In genomic region chr6:115441671-115442070, GRCh38 we compare ENCODE assay signal across 13 cellular contexts.
DNase-seq lines count a peak whose midpoint lies in the region; ATAC-seq and TF ChIP-seq lines count a peak whose summit lies in the region.
"Had no signal": no experiment of that assay in that cellular context is flagged by ENCODE, and none has a peak within 500 bp of the region (broad histone marks: within the 10 kb centered on the region; RNA-seq: fewer than 3 reads in every experiment).

No MANE protein-coding gene starts in this region.

- DNase-seq in EH (ENCODE audit: low read depth) (peak; percentile 4), M059J (ENCODE audit: low read depth) (peak; percentile 0), fibroblast of pulmonary artery (ENCODE audit: low read depth) (peak; percentile 3), chondrocyte (ENCODE audit: low spot score) (no peak), endothelial cell (ENCODE audit: low spot score) (no peak), Peyer's patch (no peak)
- no peak for DNase-seq in activated naive CD8-positive, alpha-beta T cell treated with anti-CD3 and anti-CD28 coated beads, Interleukin-2, amount 50 U/mL, for 24 hours
- DNase-seq: DMS 273 treated with DMSO at 0.1 percent for 48 hours, H9, NCI-H1436 treated with DMSO at 0.1 percent for 48 hours, NCI-H2029 treated with DMSO at 0.1 percent for 48 hours, NCI-H748 treated with DMSO at 0.1 percent for 48 hours had no signal

- no peaks in the 10 kb centered on the region for H3K4me1 ChIP-seq in Peyer's patch

- no peaks in the 10 kb centered on the region for H3K9me3 ChIP-seq in Peyer's patch

- H3K27me3 Mint-ChIP-seq in chondrocyte (ENCODE audit: low read depth) (peaks cover under 1% of the 10 kb centered on the region), endothelial cell (ENCODE audit: unreplicated experiment) (no peaks in the 10 kb centered on the region)
- H3K27me3 Mint-ChIP-seq in activated naive CD8-positive, alpha-beta T cell treated with anti-CD3 and anti-CD28 coated beads, Interleukin-2, amount 50 U/mL, for 24 hours: no peaks in the 10 kb centered on the region

- H3K9me3 Mint-ChIP-seq in chondrocyte (ENCODE audit: low read depth) (no peaks in the 10 kb centered on the region), endothelial cell (ENCODE audit: unreplicated experiment) (no peaks in the 10 kb centered on the region)
- peaks cover 5% of the 10 kb centered on the region for H3K9me3 Mint-ChIP-seq in activated naive CD8-positive, alpha-beta T cell treated with anti-CD3 and anti-CD28 coated beads, Interleukin-2, amount 50 U/mL, for 24 hours

- H3K4me1 Mint-ChIP-seq in chondrocyte (ENCODE audit: low read depth) (no peaks in the 10 kb centered on the region), endothelial cell (ENCODE audit: unreplicated experiment) (no peaks in the 10 kb centered on the region)
- no peaks in the 10 kb centered on the region for H3K4me1 Mint-ChIP-seq in activated naive CD8-positive, alpha-beta T cell treated with anti-CD3 and anti-CD28 coated beads, Interleukin-2, amount 50 U/mL, for 24 hours

- H3K27ac Mint-ChIP-seq in chondrocyte (ENCODE audit: unreplicated experiment) (no peak overlapping the region), endothelial cell (ENCODE audit: unreplicated experiment) (no peak overlapping the region)
- no peak overlapping the region for H3K27ac Mint-ChIP-seq in activated naive CD8-positive, alpha-beta T cell treated with anti-CD3 and anti-CD28 coated beads, Interleukin-2, amount 50 U/mL, for 24 hours
- H3K27ac Mint-ChIP-seq: H9 had no signal

- ATAC-seq in activated naive CD8-positive, alpha-beta T cell treated with anti-CD3 and anti-CD28 coated beads, Interleukin-2, amount 50 U/mL, for 24 hours: no peak

- H3K4me3 Mint-ChIP-seq in chondrocyte (ENCODE audit: unreplicated experiment): no peak overlapping the region
- no peak overlapping the region for H3K4me3 Mint-ChIP-seq in endothelial cell (ENCODE audit: unreplicated experiment)
- H3K4me3 Mint-ChIP-seq in activated naive CD8-positive, alpha-beta T cell treated with anti-CD3 and anti-CD28 coated beads, Interleukin-2, amount 50 U/mL, for 24 hours: no peak overlapping the region
- H3K4me3 Mint-ChIP-seq: H9 had no signal

- no peaks in the 10 kb centered on the region for H3K27me3 ChIP-seq in Peyer's patch

- H3K27ac ChIP-seq in Peyer's patch: no peak overlapping the region
- H3K27ac ChIP-seq: C4-2B had no signal

- H3K36me3 Mint-ChIP-seq in chondrocyte (ENCODE audit: low read depth) (no peaks in the 10 kb centered on the region), endothelial cell (ENCODE audit: low read depth, unreplicated experiment) (no peaks in the 10 kb centered on the region)
- H3K36me3 Mint-ChIP-seq in activated naive CD8-positive, alpha-beta T cell treated with anti-CD3 and anti-CD28 coated beads, Interleukin-2, amount 50 U/mL, for 24 hours (ENCODE audit: low read depth): no peaks in the 10 kb centered on the region

- H3K36me3 ChIP-seq in Peyer's patch: no peaks in the 10 kb centered on the region

- TF ChIP-seq POLR2A in Peyer's patch (IDR thresholded peaks at IDR 0.05): no peak

- H3K4me3 ChIP-seq in fibroblast of pulmonary artery (replicated peaks; ENCODE audit: low read depth, low read length) (no peak overlapping the region), Peyer's patch (no peak overlapping the region)

- TF ChIP-seq CTCF in fibroblast of pulmonary artery (IDR thresholded peaks at IDR 0.05; ENCODE audit: low read length, missing control alignments) (no peak), chondrocyte (IDR thresholded peaks at IDR 0.05) (no peak), endothelial cell (IDR thresholded peaks at IDR 0.05; ENCODE audit: unreplicated experiment) (no peak), Peyer's patch (IDR thresholded peaks at IDR 0.05) (no peak)

Comparison
In these comparisons a context has a peak if more than half of its experiments do, and no peak if none do; other contexts are left out.
1. DNase-seq: peak in EH (single experiment), M059J (single experiment) and fibroblast of pulmonary artery (single experiment); none in chondrocyte (single experiment), endothelial cell (single experiment), activated naive CD8-positive, alpha-beta T cell treated with anti-CD3 and anti-CD28 coated beads, Interleukin-2, amount 50 U/mL, for 24 hours (single experiment) and Peyer's patch (0 of 3).